Comparison of ENCODE assay signal across 8 cellular contexts in the genomic region with DNA sequence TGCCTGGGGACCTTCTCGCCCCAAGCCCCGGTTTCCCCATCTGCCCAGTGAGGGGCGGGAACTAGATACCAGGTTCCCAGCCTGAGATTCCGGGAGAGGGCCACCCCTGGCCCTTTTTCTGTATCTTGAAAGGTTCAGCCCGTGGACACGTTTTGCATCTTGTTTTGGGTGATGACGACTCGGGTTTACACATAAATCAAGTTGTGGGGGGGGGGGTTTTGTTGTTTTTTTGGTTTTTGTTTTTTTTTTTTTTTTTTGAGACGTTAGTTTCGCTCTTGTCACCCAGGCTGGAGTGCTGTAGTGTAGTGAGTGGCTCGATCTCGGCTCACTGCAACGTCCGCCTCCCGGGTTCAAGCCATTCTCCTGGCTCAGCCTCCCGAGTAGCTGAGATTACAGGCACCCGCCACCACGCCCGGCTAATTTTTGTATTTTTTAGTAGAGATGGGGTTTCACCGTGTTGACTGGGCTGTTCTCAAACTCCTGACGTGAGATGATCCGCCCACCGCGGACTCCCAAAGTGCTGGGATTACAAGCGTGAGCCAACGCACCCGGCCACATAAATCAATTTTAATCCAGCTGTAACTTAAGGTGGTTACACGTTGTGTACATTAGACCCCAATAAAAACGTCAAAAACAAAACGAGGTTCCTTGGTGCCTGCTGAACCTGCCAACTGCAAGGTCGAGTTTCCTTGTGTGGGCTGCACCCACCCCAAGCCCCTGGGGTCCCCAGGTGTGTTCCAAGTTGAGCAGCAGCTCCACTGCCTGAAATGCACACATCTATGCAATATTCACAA. TPM values are rescaled to one million over a fixed set of nuclear protein-coding genes. Genes with fewer than 3 reads are reported as not detected.
DNase-seq lines count a peak whose midpoint lies in the region; ATAC-seq and TF ChIP-seq lines count a peak whose summit lies in the region.

No MANE protein-coding gene starts in this region.

- H3K27me3 ChIP-seq in SJCRH30 (0 out of 2 replicates have a peak, but pooled peaks cover 6% of the 10 kb centered on the region), psoas muscle (ENCODE audit: insufficient read depth in 3 of 3, low read length in 2 of 3) (no peaks in the 10 kb centered on the region)

- no peak overlapping the region; the same call in 1 of the 2 replicates for H3K27ac ChIP-seq in SJCRH30
- H3K27ac ChIP-seq in psoas muscle = peak overlapping the region; percentile 97

- intact Hi-C loops in psoas muscle (cut with DNase I) = loop anchor here (2.0 to 10.0 kb wide), 2 partner anchors 44 to 66 kb away; a partner anchor contains a TSS

- H3K9me3 ChIP-seq in SJCRH30 (replicated peaks) = peaks cover 4% of the 10 kb centered on the region; the same call in 1 of the 2 replicates
- no peaks in the 10 kb centered on the region for H3K9me3 ChIP-seq in psoas muscle

- H3K36me3 ChIP-seq in SJCRH30 (no peaks in the 10 kb centered on the region), psoas muscle (ENCODE audit: insufficient read depth in 1 of 2, low read depth in 1 of 2) (no peaks in the 10 kb centered on the region)

- WGBS in psoas muscle, 3 donors = 7 to 12% (median 7%) methylated on average over 31 of the region's 31 CpGs

- H3K4me1 ChIP-seq in SJCRH30 (peaks cover 9% of the 10 kb centered on the region), psoas muscle (peaks cover 24% of the 10 kb centered on the region)

- peak; percentile 62 for DNase-seq in DMS79 (lab: John Stamatoyannopoulos, UW)
- DNase-seq in DMS79 treated with DMSO at 0.1 percent for 48 hours (lab: John Stamatoyannopoulos, UW) = no peak
- DNase-seq in SJCRH30 = no peak
- DNase-seq in fibroblast of mammary gland (ENCODE audit: low read depth) = peak; percentile 29
- DNase-seq in psoas muscle = peak; percentile 21 to 50
- DNase-seq in NCI-H1436 (lab: John Stamatoyannopoulos, UW) = no peak
- no peak for DNase-seq in GM19238 (ENCODE audit: insufficient read length, low spot score)
- no peak for DNase-seq in iPS-NIHi7 (ENCODE audit: extremely low spot score)

- H3K4me3 ChIP-seq in SJCRH30 = peak overlapping the region; percentile 95
- peak overlapping the region; percentile 73 for H3K4me3 ChIP-seq in fibroblast of mammary gland (ENCODE audit: control insufficient read depth, low read depth, low read length)
- H3K4me3 ChIP-seq in psoas muscle = peak overlapping the region; percentile 89

- TF ChIP-seq CTCF in fibroblast of mammary gland (conservative IDR thresholded peaks at IDR 0.05; ENCODE audit: control insufficient read depth, insufficient read depth, low read depth, low read length) = no peak
- no peak for TF ChIP-seq CTCF in psoas muscle (IDR thresholded peaks at IDR 0.05)

- ATAC-seq in psoas muscle = peak in 1 of 4 donors; percentile 26

RNA-seq across cellular contexts. Expression of a gene that starts 1.1 kb away (rescaled TPM):
- 39.5 and 43.3 TPM in 2 replicates for total RNA-seq in SJCRH30 (2014; rRNA removed; shearing (Covaris generic))
- 10 to 100 TPM; 21.7 to 28.2 (median 24.8) TPM for total RNA-seq in psoas muscle
- polyA plus RNA-seq in psoas muscle = 10 to 100 TPM in 1 of 3 donors, 1 to 10 TPM in 2; 7.5 to 16.5 (median 8.6) TPM

RNA-seq across cellular contexts. Expression of a gene that starts 43.7 kb away (rescaled TPM):
- total RNA-seq in SJCRH30 (2014; rRNA removed; shearing (Covaris generic)) = 20.1 and 20.2 TPM in 2 replicates
- 1 to 10 TPM; 2.4 to 4.3 (median 4.2) TPM for total RNA-seq in psoas muscle
- 1 to 10 TPM; 1.2 to 8.7 (median 2.7) TPM for polyA plus RNA-seq in psoas muscle

Comparison
In these comparisons a context has a peak if more than half of its experiments do, and no peak if none do; other contexts are left out.
1. DNase-seq: peak in DMS79 (single experiment), fibroblast of mammary gland (single experiment) and psoas muscle (2 of 2); none in DMS79 treated with DMSO at 0.1 percent for 48 hours (single experiment), SJCRH30 (0 of 2), NCI-H1436 (single experiment), GM19238 (single experiment) and iPS-NIHi7 (single experiment).
2. Peak in every context shown above with its lines, with median percentiles within 50 percentile points of each other: H3K4me3 ChIP-seq.